Comparison of ENCODE assay signal across 8 cellular contexts in the genomic region with DNA sequence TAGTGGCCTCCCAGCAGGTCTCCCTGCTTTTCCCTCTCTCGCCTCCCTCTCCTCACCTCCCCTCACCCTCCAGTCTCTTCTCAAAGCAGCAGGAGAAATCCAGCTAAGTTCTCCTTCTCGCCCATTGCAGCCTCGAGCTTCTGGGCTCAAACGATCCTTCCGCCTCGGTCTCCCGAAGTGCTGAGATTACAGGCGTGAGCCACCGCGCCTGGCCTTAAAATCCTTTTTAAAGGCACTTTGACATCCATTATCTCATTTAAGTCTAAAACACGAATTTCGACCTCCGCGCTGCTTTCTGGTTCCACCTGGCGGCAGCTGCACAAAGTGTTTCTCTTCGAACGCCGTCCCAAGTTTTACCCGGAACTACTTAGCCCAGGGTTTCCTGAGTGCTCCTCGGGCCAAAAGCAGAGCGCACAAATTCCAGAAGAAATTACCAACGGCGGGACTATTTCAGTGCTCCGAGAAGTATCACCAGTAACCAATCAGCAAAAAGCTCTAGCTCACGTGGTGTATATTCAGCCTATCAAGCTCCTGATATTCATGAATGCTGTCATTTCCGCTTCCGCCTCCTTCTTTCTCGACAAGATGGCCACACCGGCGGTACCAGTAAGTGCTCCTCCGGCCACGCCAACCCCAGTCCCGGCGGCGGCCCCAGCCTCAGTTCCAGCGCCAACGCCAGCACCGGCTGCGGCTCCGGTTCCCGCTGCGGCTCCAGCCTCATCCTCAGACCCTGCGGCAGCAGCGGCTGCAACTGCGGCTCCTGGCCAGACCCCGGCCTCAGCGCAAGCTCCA. TPM values are rescaled to one million over a fixed set of nuclear protein-coding genes. Genes with fewer than 3 reads are reported as not detected.
DNase-seq lines count a peak whose midpoint lies in the region; ATAC-seq and TF ChIP-seq lines count a peak whose summit lies in the region.

A gene with protein sequence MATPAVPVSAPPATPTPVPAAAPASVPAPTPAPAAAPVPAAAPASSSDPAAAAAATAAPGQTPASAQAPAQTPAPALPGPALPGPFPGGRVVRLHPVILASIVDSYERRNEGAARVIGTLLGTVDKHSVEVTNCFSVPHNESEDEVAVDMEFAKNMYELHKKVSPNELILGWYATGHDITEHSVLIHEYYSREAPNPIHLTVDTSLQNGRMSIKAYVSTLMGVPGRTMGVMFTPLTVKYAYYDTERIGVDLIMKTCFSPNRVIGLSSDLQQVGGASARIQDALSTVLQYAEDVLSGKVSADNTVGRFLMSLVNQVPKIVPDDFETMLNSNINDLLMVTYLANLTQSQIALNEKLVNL (plus strand): TSS at position 570 of the 792 bp plus-strand sequence. CDS start 16 bp downstream, at position 586.

- H3K79me2 ChIP-seq in Loucy (ENCODE audit: insufficient read depth, low read length), result peaks cover 44% of the 10 kb centered on the region

- H3K9me3 Mint-ChIP-seq in natural killer cell treated with Interleukin-12 subunit alpha and Interleukin-12 subunit beta and Interleukin-15 and Interleukin-18, amount 100 ng/mL, for 72 hours, result no peaks in the 10 kb centered on the region

- H3K27me3 Mint-ChIP-seq in natural killer cell treated with Interleukin-12 subunit alpha and Interleukin-12 subunit beta and Interleukin-15 and Interleukin-18, amount 100 ng/mL, for 72 hours, result no peaks in the 10 kb centered on the region

- H4K20me1 ChIP-seq in Loucy (ENCODE audit: insufficient read depth, low read length, poor library complexity, severe bottlenecking), result peaks cover 28% of the 10 kb centered on the region

- H3K4me3 Mint-ChIP-seq in natural killer cell treated with Interleukin-12 subunit alpha and Interleukin-12 subunit beta and Interleukin-15 and Interleukin-18, amount 100 ng/mL, for 72 hours, result peak within 1 kb of the TSS; percentile 99

- TF ChIP-seq CTCF in Loucy (conservative IDR thresholded peaks at IDR 0.05; ENCODE audit: low read length), result peak; percentile 82
- peak; percentile 81 for TF ChIP-seq CTCF in fibroblast of pulmonary artery (IDR thresholded peaks at IDR 0.05; ENCODE audit: low read length, missing control alignments)

- H3K36me3 Mint-ChIP-seq in natural killer cell treated with Interleukin-12 subunit alpha and Interleukin-12 subunit beta and Interleukin-15 and Interleukin-18, amount 100 ng/mL, for 72 hours, result peaks cover 32% of the 10 kb centered on the region

- H3K36me3 ChIP-seq in H7 (replicated peaks; ENCODE audit: control insufficient read depth, insufficient read depth, low read length) (peaks cover 5% of the 10 kb centered on the region), Loucy (ENCODE audit: insufficient read depth, low read length) (peaks cover 8% of the 10 kb centered on the region; the same call in 1 of the 2 replicates)

- DNase-seq in ELR (ENCODE audit: low read depth), result peak; percentile 100
- peak; percentile 92 for DNase-seq in H7
- peak; percentile 77 for DNase-seq in activated T-helper 9 cell treated with anti-CD3 and anti-CD28 coated beads, Interleukin-2, amount 50 U/mL, for 16 hours (ENCODE audit: low read depth)
- DNase-seq in fibroblast of pulmonary artery (ENCODE audit: low read depth), result peak; percentile 100
- DNase-seq in natural killer cell treated with Interleukin-12 subunit alpha and Interleukin-12 subunit beta and Interleukin-15 and Interleukin-18, amount 100 ng/mL, for 72 hours (ENCODE audit: low spot score), result peak; percentile 95
- peak; percentile 83 for DNase-seq in stimulated activated naive CD8-positive, alpha-beta T cell treated with anti-CD3 and anti-CD28 coated beads, Interleukin-15, Interleukin-2, amounts not matched to agents 100 U/mL and 50 U/mL, for 24 hours

- H3K4me1 Mint-ChIP-seq in natural killer cell treated with Interleukin-12 subunit alpha and Interleukin-12 subunit beta and Interleukin-15 and Interleukin-18, amount 100 ng/mL, for 72 hours (ENCODE audit: low read depth in 2 of 2), result peaks cover 26 to 48% of the 10 kb centered on the region in 2 donors

- peaks cover 26% of the 10 kb centered on the region for H3K4me1 ChIP-seq in Loucy (ENCODE audit: insufficient read depth, low read length, poor library complexity, severe bottlenecking)

- no peaks in the 10 kb centered on the region for H3F3A ChIP-seq in Loucy (ENCODE audit: low read depth)

- peak within 1 kb of the TSS; percentile 98 for H2AFZ ChIP-seq in Loucy (ENCODE audit: low read length)

- H3K27ac Mint-ChIP-seq in natural killer cell treated with Interleukin-12 subunit alpha and Interleukin-12 subunit beta and Interleukin-15 and Interleukin-18, amount 100 ng/mL, for 72 hours, result peak within 1 kb of the TSS; percentile 94 to 98

- peak; percentile 66 for TF ChIP-seq POLR2A in Raji (IDR thresholded peaks at IDR 0.05; ENCODE audit: insufficient read depth, low read depth, low read length)

- peak within 1 kb of the TSS; percentile 99 for H3K4me2 ChIP-seq in Loucy (ENCODE audit: low read depth, low read length, poor library complexity, severe bottlenecking)

- H3K9me3 ChIP-seq in Loucy (ENCODE audit: insufficient read depth, low read depth, low read length), result no peaks in the 10 kb centered on the region

- H3K9me2 ChIP-seq in Loucy (replicated peaks; ENCODE audit: low read depth, low read length), result no peaks in the 10 kb centered on the region

- peak within 1 kb of the TSS; percentile 74 for H3K9ac ChIP-seq in Loucy (ENCODE audit: low read depth, low read length, poor library complexity, severe bottlenecking)

- ATAC-seq in natural killer cell treated with Interleukin-12 subunit alpha and Interleukin-12 subunit beta and Interleukin-15 and Interleukin-18, amount 100 ng/mL, for 72 hours, result peak; percentile 98 to 99
- ATAC-seq in stimulated activated naive CD8-positive, alpha-beta T cell treated with anti-CD3 and anti-CD28 coated beads, Interleukin-15, Interleukin-2, amounts not matched to agents 100 U/mL and 50 U/mL, for 24 hours, result peak; percentile 100

- H3K27me3 ChIP-seq in H7 (ENCODE audit: control insufficient read depth, insufficient read depth, low read length), result no peaks in the 10 kb centered on the region
- H3K27me3 ChIP-seq in Loucy (ENCODE audit: insufficient read depth, low read length, poor library complexity, severe bottlenecking), result no peaks in the 10 kb centered on the region

- H3K4me3 ChIP-seq in H7 (ENCODE audit: insufficient read depth, low read depth, low read length) (peak within 1 kb of the TSS; percentile 58), Loucy (ENCODE audit: low read length, poor library complexity, severe bottlenecking) (peak within 1 kb of the TSS; percentile 90), fibroblast of pulmonary artery (replicated peaks; ENCODE audit: low read depth, low read length) (peak within 1 kb of the TSS; percentile 70)

RNA-seq across cellular contexts. Expression of the gene that starts here (rescaled TPM):
- 463 and 672 TPM in 2 replicates for total RNA-seq in H7 (2014; rRNA removed; shearing (Covaris generic))
- 100 to 1,000 TPM; 186 to 208 TPM for total RNA-seq in natural killer cell treated with Interleukin-12 subunit alpha and Interleukin-12 subunit beta and Interleukin-15 and Interleukin-18, amount 100 ng/mL, for 72 hours

Comparison
In these comparisons a context has a peak if more than half of its experiments do, and no peak if none do; other contexts are left out.
1. Peak in every context shown above with its lines: DNase-seq, ATAC-seq and H3K4me3 ChIP-seq.